9 cellular contexts compared by ENCODE assay signal in the genomic region with DNA sequence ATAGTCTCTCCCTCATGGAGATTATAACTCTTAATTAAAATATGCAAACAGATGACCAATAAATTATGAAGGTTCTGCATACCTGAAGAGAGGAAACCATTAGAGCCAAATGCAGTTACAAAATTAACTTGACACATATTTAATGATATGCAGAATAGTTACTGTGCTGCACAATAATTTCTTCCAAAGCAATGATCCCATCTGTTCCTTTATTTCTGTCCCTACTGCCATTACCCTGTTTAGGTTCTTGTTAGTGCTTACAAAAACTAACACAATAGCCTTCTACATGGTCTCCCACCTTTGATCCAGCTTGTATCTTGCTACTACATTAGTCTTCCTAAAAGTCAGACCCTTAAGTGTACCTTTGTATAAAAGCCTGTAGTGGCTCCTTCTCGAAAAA.
"Had no signal": no experiment of that assay in that cellular context is flagged by ENCODE, and none has a peak within 500 bp of the region (broad histone marks: within the 10 kb centered on the region; RNA-seq: fewer than 3 reads in every experiment).

No MANE protein-coding gene starts in this region.

- H3K36me3 ChIP-seq: HAP-1 had no signal

- H3K4me3 ChIP-seq: GM23248, HAP-1, K562 had no signal

- H3K4me1 ChIP-seq: HAP-1 had no signal

- H3K9me3 ChIP-seq: HAP-1 had no signal

- H2AFZ ChIP-seq: GM23248 had no signal

- DNase-seq: GM23248, GOT3, H7, HFFc6, IMR-90, KG1 had no signal

- H3K27ac ChIP-seq: GM23248, HL-60 had no signal
